ENCODE assay signal across 9 cellular contexts in genomic region chr10:79247373-79248137, GRCh38.
A peak's percentile ranks its signal among the peaks of the same experiment; 100 is the strongest.
DNase-seq lines count a peak whose midpoint lies in the region; ATAC-seq and TF ChIP-seq lines count a peak whose summit lies in the region.
"Had no signal": no experiment of that assay in that cellular context is flagged by ENCODE, and none has a peak within 500 bp of the region (broad histone marks: within the 10 kb centered on the region; RNA-seq: fewer than 3 reads in every experiment).

No MANE protein-coding gene starts in this region.

- peaks cover 71% of the 10 kb centered on the region for H3K4me1 Mint-ChIP-seq in activated CD4-positive, alpha-beta T cell treated with anti-CD3 and anti-CD28 coated beads, Interleukin-2, amount 10 ng/mL, durations not matched to agents 24 days and 14 days
- H3K4me1 Mint-ChIP-seq in activated T-cell treated with anti-CD3 and anti-CD28 coated beads, Interleukin-2, amount 50 U/mL, for 72 hours (ENCODE audit: low read depth) = peaks cover 78% of the 10 kb centered on the region
- peaks cover 38% of the 10 kb centered on the region for H3K4me1 Mint-ChIP-seq in mesothelial cell of epicardium

- peak; percentile 34 to 35 for ATAC-seq in activated T-cell treated with anti-CD3 and anti-CD28 coated beads, Interleukin-2, amount 50 U/mL, for 72 hours (replicated peaks in 1 of 2)
- ATAC-seq in esophagus mucosa = no peak

- H3K27me3 ChIP-seq in suprapubic skin = no peaks in the 10 kb centered on the region

- peaks cover 92% of the 10 kb centered on the region for H3K4me1 ChIP-seq in suprapubic skin

- peak overlapping the region; percentile 92 for H3K27ac Mint-ChIP-seq in activated CD4-positive, alpha-beta T cell treated with anti-CD3 and anti-CD28 coated beads, Interleukin-2, amount 10 ng/mL, durations not matched to agents 24 days and 14 days
- H3K27ac Mint-ChIP-seq in activated T-cell treated with anti-CD3 and anti-CD28 coated beads, Interleukin-2, amount 50 U/mL, for 72 hours = peak overlapping the region; percentile 90
- H3K27ac Mint-ChIP-seq in mesothelial cell of epicardium = peak overlapping the region; percentile 25

- H3K36me3 Mint-ChIP-seq in activated CD4-positive, alpha-beta T cell treated with anti-CD3 and anti-CD28 coated beads, Interleukin-2, amount 10 ng/mL, durations not matched to agents 24 days and 14 days (ENCODE audit: low read depth) = peaks cover 25% of the 10 kb centered on the region
- H3K36me3 Mint-ChIP-seq in activated T-cell treated with anti-CD3 and anti-CD28 coated beads, Interleukin-2, amount 50 U/mL, for 72 hours (ENCODE audit: insufficient read depth in 2 of 2) = peaks cover 0 to 3% of the 10 kb centered on the region in 2 donors
- peaks cover 3% of the 10 kb centered on the region for H3K36me3 Mint-ChIP-seq in mesothelial cell of epicardium

- DNase-seq in activated CD4-positive, alpha-beta T cell treated with anti-CD3 and anti-CD28 coated beads, Interleukin-2, amount 10 ng/mL, durations not matched to agents 24 days and 14 days = peak; percentile 64
- DNase-seq in activated CD4-positive, alpha-beta T cell treated with anti-CD3 and anti-CD28 coated beads for 4 hours = no peak
- peak; percentile 42 to 46 for DNase-seq in activated T-cell treated with anti-CD3 and anti-CD28 coated beads, Interleukin-2, amount 50 U/mL, for 72 hours
- no peak for DNase-seq in mesothelial cell of epicardium (ENCODE audit: low spot score in 2 of 2, unreplicated experiment in 2 of 2)
- no peak for DNase-seq in suprapubic skin (ENCODE audit: low spot score in 2 of 2)
- DNase-seq in NCI-H524 (lab: John Stamatoyannopoulos, UW) = no peak
- no peak for DNase-seq in ecto neural progenitor cell (ENCODE audit: low spot score)
- DNase-seq: NCI-H1417 treated with DMSO at 0.1 percent for 48 hours had no signal

- H3K27me3 Mint-ChIP-seq in activated CD4-positive, alpha-beta T cell treated with anti-CD3 and anti-CD28 coated beads, Interleukin-2, amount 10 ng/mL, durations not matched to agents 24 days and 14 days = no peaks in the 10 kb centered on the region
- H3K27me3 Mint-ChIP-seq in activated T-cell treated with anti-CD3 and anti-CD28 coated beads, Interleukin-2, amount 50 U/mL, for 72 hours (ENCODE audit: low read depth) = no peaks in the 10 kb centered on the region
- H3K27me3 Mint-ChIP-seq in mesothelial cell of epicardium (ENCODE audit: low read depth) = no peaks in the 10 kb centered on the region

- no peaks in the 10 kb centered on the region for H3K9me3 Mint-ChIP-seq in activated CD4-positive, alpha-beta T cell treated with anti-CD3 and anti-CD28 coated beads, Interleukin-2, amount 10 ng/mL, durations not matched to agents 24 days and 14 days
- no peaks in the 10 kb centered on the region for H3K9me3 Mint-ChIP-seq in activated T-cell treated with anti-CD3 and anti-CD28 coated beads, Interleukin-2, amount 50 U/mL, for 72 hours
- no peaks in the 10 kb centered on the region for H3K9me3 Mint-ChIP-seq in mesothelial cell of epicardium

- TF ChIP-seq POLR2A in suprapubic skin (IDR thresholded peaks at IDR 0.05) = no peak

- TF ChIP-seq EP300 in suprapubic skin (IDR thresholded peaks at IDR 0.05) = no peak

- no peak overlapping the region for H3K4me3 ChIP-seq in suprapubic skin

- H3K4me3 Mint-ChIP-seq in activated CD4-positive, alpha-beta T cell treated with anti-CD3 and anti-CD28 coated beads, Interleukin-2, amount 10 ng/mL, durations not matched to agents 24 days and 14 days = peak overlapping the region; percentile 79
- peak overlapping the region; percentile 75 to 80 for H3K4me3 Mint-ChIP-seq in activated T-cell treated with anti-CD3 and anti-CD28 coated beads, Interleukin-2, amount 50 U/mL, for 72 hours
- H3K4me3 Mint-ChIP-seq in mesothelial cell of epicardium = no peak overlapping the region

- H3K36me3 ChIP-seq in suprapubic skin = no peaks in the 10 kb centered on the region

- H3K27ac ChIP-seq in suprapubic skin = peak overlapping the region; percentile 83

- intact Hi-C loops in activated CD4-positive, alpha-beta T cell treated with anti-CD3 and anti-CD28 coated beads, Interleukin-2, amount 10 ng/mL, durations not matched to agents 24 days and 14 days (cut with micrococcal nuclease) = loop anchor here (10.0 kb wide), 1 partner anchor 957 kb away; the partner anchor contains the start of gene ANXA11

- no peaks in the 10 kb centered on the region for H3K9me3 ChIP-seq in suprapubic skin

- WGBS in suprapubic skin = 87% methylated on average over 5 of the region's 6 CpGs

- no peak for TF ChIP-seq CTCF in mesothelial cell of epicardium (IDR thresholded peaks at IDR 0.05; ENCODE audit: unreplicated experiment)
- TF ChIP-seq CTCF in suprapubic skin (IDR thresholded peaks at IDR 0.05) = no peak

Comparison
In these comparisons a context has a peak if more than half of its experiments do, and no peak if none do; other contexts are left out.
1. DNase-seq: peak in activated CD4-positive, alpha-beta T cell treated with anti-CD3 and anti-CD28 coated beads, Interleukin-2, amount 10 ng/mL, durations not matched to agents 24 days and 14 days (single experiment) and activated T-cell treated with anti-CD3 and anti-CD28 coated beads, Interleukin-2, amount 50 U/mL, for 72 hours (2 of 2); none in activated CD4-positive, alpha-beta T cell treated with anti-CD3 and anti-CD28 coated beads for 4 hours (0 of 2), mesothelial cell of epicardium (0 of 2), suprapubic skin (0 of 2), NCI-H524 (0 of 2) and ecto neural progenitor cell (single experiment).
2. H3K27ac Mint-ChIP-seq: peak in every context shown above with its lines; median percentile 92 in activated CD4-positive, alpha-beta T cell treated with anti-CD3 and anti-CD28 coated beads, Interleukin-2, amount 10 ng/mL, durations not matched to agents 24 days and 14 days; 90 in activated T-cell treated with anti-CD3 and anti-CD28 coated beads, Interleukin-2, amount 50 U/mL, for 72 hours; 25 in mesothelial cell of epicardium.